Comparison of ENCODE assay signal across 27 cellular contexts in the genomic region with DNA sequence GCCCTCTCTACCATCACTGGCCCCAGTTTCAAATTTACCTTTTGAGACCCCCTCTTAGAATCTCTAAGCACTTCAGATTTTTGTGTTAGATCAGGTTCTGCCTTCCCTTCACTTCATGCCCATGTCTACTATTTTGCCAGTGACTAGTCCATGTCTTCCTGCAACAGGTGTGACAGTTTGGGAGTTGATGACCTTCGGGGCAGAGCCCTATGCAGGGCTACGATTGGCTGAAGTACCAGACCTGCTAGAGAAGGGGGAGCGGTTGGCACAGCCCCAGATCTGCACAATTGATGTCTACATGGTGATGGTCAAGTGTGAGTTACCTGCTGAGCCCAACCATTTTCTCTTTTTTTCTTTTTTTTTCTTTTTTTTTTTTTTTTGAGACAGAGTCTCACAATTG. TPM values are rescaled to one million over a fixed set of nuclear protein-coding genes. Genes with fewer than 3 reads are reported as not detected.
"Had no signal": no experiment of that assay in that cellular context is flagged by ENCODE, and none has a peak within 500 bp of the region (broad histone marks: within the 10 kb centered on the region; RNA-seq: fewer than 3 reads in every experiment).

No MANE protein-coding gene starts in this region.

- H3K27ac ChIP-seq: hepatocyte, left lung, ovary, prostate gland, skin epidermis, testis, thyroid gland, transverse colon, upper lobe of left lung, vagina had no signal

- H3K4me3 ChIP-seq: hepatocyte, left lung, lung, mucosa of descending colon, ovary, prostate gland, skin epidermis, stomach, testis, thyroid gland, transverse colon, upper lobe of left lung, vagina had no signal

- H3K27me3 ChIP-seq: hepatocyte, ovary, stomach, testis, thyroid gland, transverse colon, upper lobe of left lung, vagina had no signal

- DNase-seq: kidney glomerular epithelial cell; left cardiac atrium; left lung; mesendoderm; mucosa of descending colon; naive thymus-derived CD4-positive, alpha-beta T cell; ovary; retina; right cardiac atrium; stimulated activated CD4-positive, alpha-beta T cell treated with anti-CD3 and anti-CD28 coated beads, Interleukin-12 subunit alpha, Interleukin-12 subunit beta, amount 100 ng/mL, for 4 hours; stimulated activated CD4-positive, alpha-beta T cell treated with anti-CD3 and anti-CD28 coated beads, Interleukin-15, amount 100 ng/mL, for 24 hours; stimulated activated CD4-positive, alpha-beta T cell treated with anti-CD3 and anti-CD28 coated beads, Interleukin-2, amount 100 ng/mL, for 24 hours; stimulated activated CD4-positive, alpha-beta T cell treated with anti-CD3 and anti-CD28 coated beads, Interleukin-4, amount 100 ng/mL, for 1 hour; stimulated activated naive B cell treated with anti-CD40 and anti-IgM and Interleukin-4, amounts not matched to agents 10 μg/mL and 1 μg/mL and 100 μg/mL, for 72 hours; stimulated activated naive CD8-positive, alpha-beta T cell treated with anti-CD3 and anti-CD28 coated beads, Interleukin-15, Interleukin-2, amounts not matched to agents 100 U/mL and 50 U/mL, for 24 hours; stomach; testis; thyroid gland; transverse colon had no signal

- H3K36me3 ChIP-seq: ovary, prostate gland had no signal

- ATAC-seq: left cardiac atrium; left lung; mucosa of descending colon; naive thymus-derived CD4-positive, alpha-beta T cell; natural killer cell treated with Interleukin-12 subunit alpha and Interleukin-12 subunit beta and Interleukin-15 and Interleukin-18, amount 100 ng/mL, for 72 hours; right cardiac atrium; sciatic nerve; stimulated activated naive B cell treated with anti-CD40 and anti-IgM and Interleukin-4, amounts not matched to agents 10 μg/mL and 1 μg/mL and 100 μg/mL, for 72 hours; stimulated activated naive CD8-positive, alpha-beta T cell treated with anti-CD3 and anti-CD28 coated beads, Interleukin-15, Interleukin-2, amounts not matched to agents 100 U/mL and 50 U/mL, for 24 hours had no signal

- H3K9me3 ChIP-seq: left lung, mucosa of descending colon, ovary, prostate gland, stomach, testis, thyroid gland, transverse colon, upper lobe of left lung, vagina had no signal

- H3K4me1 ChIP-seq: prostate gland, testis had no signal

RNA-seq across cellular contexts. Expression of gene ERBB3, which starts 18.6 kb away (rescaled TPM):
- total RNA-seq: natural killer cell treated with Interleukin-12 subunit alpha and Interleukin-12 subunit beta and Interleukin-15 and Interleukin-18, amount 100 ng/mL, for 72 hours had no signal
